1 cellular context compared by ENCODE assay signal in the genomic region with DNA sequence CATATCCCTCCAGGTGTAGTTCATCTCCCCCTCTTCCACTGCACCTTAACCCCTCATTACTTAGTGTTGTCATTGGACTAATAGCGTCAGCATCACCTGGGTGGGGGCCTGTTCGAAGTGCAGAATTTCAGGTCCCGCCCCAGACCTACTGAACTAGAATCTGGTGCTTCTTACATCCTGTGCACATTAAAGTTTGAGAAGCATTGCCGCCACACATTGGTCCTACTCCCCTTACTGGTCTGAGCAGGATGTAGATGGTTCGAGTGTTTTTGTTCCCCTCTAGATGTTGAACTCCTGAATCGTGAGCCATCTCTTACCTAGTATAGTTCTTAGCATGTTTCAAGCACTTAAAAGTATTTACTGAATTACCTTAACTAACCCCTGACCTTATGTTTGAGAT.
TF ChIP-seq lines count a peak whose summit lies in the region.

No MANE protein-coding gene starts in this region.

TF ChIP-seq in GM23338, 12 proteins besides CTCF, POLR2A, EP300 and RAD21 (continued from another document):
- TF ChIP-seq ZNF462 (CRISPR knock-in tag; IDR thresholded peaks at IDR 0.05) (no peak), REST (IDR thresholded peaks at IDR 0.05; ENCODE audit: unreplicated experiment) (no peak), EZH2 (IDR thresholded peaks at IDR 0.05; ENCODE audit: low read depth, unreplicated experiment) (no peak), NANOG (IDR thresholded peaks at IDR 0.05; ENCODE audit: borderline replicate concordance) (no peak), STAT1 (IDR thresholded peaks at IDR 0.05; ENCODE audit: unreplicated experiment) (no peak), CREB1 (CRISPR knock-in tag; IDR thresholded peaks at IDR 0.05; ENCODE audit: low read depth) (no peak), ZNF114 (CRISPR knock-in tag; IDR thresholded peaks at IDR 0.05) (no peak), EZH2phosphoT487 (IDR thresholded peaks at IDR 0.05; ENCODE audit: unreplicated experiment) (no peak), POLR2AphosphoS5 (IDR thresholded peaks at IDR 0.05; ENCODE audit: low read depth) (no peak)
